8 cellular contexts compared by ENCODE assay signal in the genomic region with DNA sequence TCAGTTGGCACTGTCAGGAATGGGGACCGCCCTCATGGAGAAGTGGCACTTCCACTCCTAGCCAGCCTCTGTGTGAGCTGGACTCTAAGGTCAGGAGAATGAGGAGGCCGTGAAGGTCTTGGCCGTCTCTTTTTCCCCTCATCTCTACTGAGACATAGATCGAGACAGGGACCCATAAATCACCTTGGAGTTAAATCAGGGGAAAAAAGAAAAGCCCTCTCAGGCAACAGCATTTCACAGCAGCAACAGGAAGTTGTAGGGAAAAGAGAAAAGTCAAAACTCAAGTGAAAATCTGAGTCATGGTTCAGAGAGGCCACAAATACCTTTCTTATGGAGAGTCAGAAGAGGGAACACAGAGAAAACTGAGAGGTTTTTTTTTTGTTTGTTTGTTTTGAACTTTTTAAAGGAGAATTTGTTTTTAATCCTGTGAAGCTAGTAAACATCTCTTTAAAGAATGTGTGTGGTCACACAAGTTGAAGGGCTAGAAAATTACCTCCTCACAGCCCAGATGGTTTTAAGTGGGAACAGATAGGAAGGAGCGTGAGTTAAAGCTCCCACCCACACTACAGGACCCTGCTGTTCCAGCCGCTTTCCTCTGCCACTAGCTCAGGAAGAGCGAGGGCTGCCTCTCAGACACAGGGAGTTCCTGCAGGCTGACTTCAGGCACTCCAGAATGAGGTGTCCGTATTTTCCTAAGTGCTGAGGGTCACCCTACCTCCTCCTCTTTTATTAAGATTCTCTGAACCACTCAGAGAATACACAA. TPM values are rescaled to one million over a fixed set of nuclear protein-coding genes. Genes with fewer than 3 reads are reported as not detected.
DNase-seq lines count a peak whose midpoint lies in the region; ATAC-seq and TF ChIP-seq lines count a peak whose summit lies in the region.

No MANE protein-coding gene starts in this region.

- TF ChIP-seq CTCF in glutamatergic neuron (IDR thresholded peaks at IDR 0.05; ENCODE audit: partially characterized antibody, unreplicated experiment), result no peak

- peaks cover 11% of the 10 kb centered on the region for H3K9me3 Mint-ChIP-seq in T-helper 2 cell treated with Interferon-gamma antibody and Interleukin-4, amounts not matched to agents 5 μg/mL and 100 μg/mL, for 36 hours
- H3K9me3 Mint-ChIP-seq in glutamatergic neuron (ENCODE audit: unreplicated experiment), result peaks cover 2% of the 10 kb centered on the region

- peak; percentile 42 for ATAC-seq in HG02678 (IDR thresholded peaks at IDR 0.05; ENCODE audit: unreplicated experiment)

- H3K4me1 Mint-ChIP-seq in T-helper 2 cell treated with Interferon-gamma antibody and Interleukin-4, amounts not matched to agents 5 μg/mL and 100 μg/mL, for 36 hours (ENCODE audit: low read depth), result peaks cover 21% of the 10 kb centered on the region
- H3K4me1 Mint-ChIP-seq in glutamatergic neuron (ENCODE audit: low read depth, unreplicated experiment), result peaks cover 17% of the 10 kb centered on the region

- H3K27me3 ChIP-seq in stomach smooth muscle (ENCODE audit: control insufficient read depth in 1 of 2, insufficient read depth in 2 of 2, low read length in 2 of 2), result no peaks in the 10 kb centered on the region

- H3K9ac ChIP-seq in stomach smooth muscle (ENCODE audit: low read length in 2 of 2), result no peak overlapping the region

- H3K27ac Mint-ChIP-seq in T-helper 2 cell treated with Interferon-gamma antibody and Interleukin-4, amounts not matched to agents 5 μg/mL and 100 μg/mL, for 36 hours, result peak overlapping the region; percentile 47
- peak overlapping the region; percentile 16 for H3K27ac Mint-ChIP-seq in glutamatergic neuron (ENCODE audit: unreplicated experiment)

- peaks cover 8% of the 10 kb centered on the region for H3K27me3 Mint-ChIP-seq in T-helper 2 cell treated with Interferon-gamma antibody and Interleukin-4, amounts not matched to agents 5 μg/mL and 100 μg/mL, for 36 hours (ENCODE audit: low read depth)
- peaks cover 2% of the 10 kb centered on the region for H3K27me3 Mint-ChIP-seq in glutamatergic neuron (ENCODE audit: unreplicated experiment)

- DNase-seq in T-helper 2 cell treated with Interferon-gamma antibody and Interleukin-4, amounts not matched to agents 5 μg/mL and 100 μg/mL, for 36 hours (ENCODE audit: low spot score), result no peak
- no peak for DNase-seq in glutamatergic neuron
- DNase-seq in NCI-H748 treated with DMSO at 0.1 percent for 48 hours (lab: John Stamatoyannopoulos, UW), result no peak
- DNase-seq in NK-92 (lab: John Stamatoyannopoulos, UW; ENCODE audit: unreplicated experiment), result no peak
- no peak for DNase-seq in NCI-H1930 (lab: John Stamatoyannopoulos, UW)
- DNase-seq in NCI-H526 treated with DMSO at 0.1 percent for 48 hours (lab: John Stamatoyannopoulos, UW), result no peak

- no peaks in the 10 kb centered on the region for H3K36me3 Mint-ChIP-seq in T-helper 2 cell treated with Interferon-gamma antibody and Interleukin-4, amounts not matched to agents 5 μg/mL and 100 μg/mL, for 36 hours (ENCODE audit: low read depth)
- peaks cover 7% of the 10 kb centered on the region for H3K36me3 Mint-ChIP-seq in glutamatergic neuron (ENCODE audit: unreplicated experiment)

- no peak overlapping the region for H3K4me3 ChIP-seq in stomach smooth muscle (ENCODE audit: low read length in 2 of 2)

- peaks cover 9% of the 10 kb centered on the region for H3K4me1 ChIP-seq in stomach smooth muscle (ENCODE audit: control insufficient read depth, insufficient read depth, low read length)

- H3K4me3 Mint-ChIP-seq in T-helper 2 cell treated with Interferon-gamma antibody and Interleukin-4, amounts not matched to agents 5 μg/mL and 100 μg/mL, for 36 hours, result peak overlapping the region; percentile 48
- no peak overlapping the region for H3K4me3 Mint-ChIP-seq in glutamatergic neuron (ENCODE audit: unreplicated experiment)

- peak overlapping the region; percentile 7 for H3K27ac ChIP-seq in stomach smooth muscle (ENCODE audit: low read length)

- H3K36me3 ChIP-seq in stomach smooth muscle (ENCODE audit: control insufficient read depth in 2 of 2, insufficient read depth in 2 of 2, low read length in 2 of 2), result no peaks in the 10 kb centered on the region

- H3K9me3 ChIP-seq in stomach smooth muscle (ENCODE audit: control insufficient read depth in 2 of 2, low read length in 2 of 2), result no peaks in the 10 kb centered on the region

RNA-seq across cellular contexts. Expression of gene CYP1B1, which starts 30.6 kb away (rescaled TPM):
- total RNA-seq in glutamatergic neuron (ENCODE audit: unreplicated experiment), result 3.4 TPM
